Comparison of ENCODE assay signal across 8 cellular contexts in the genomic region with DNA sequence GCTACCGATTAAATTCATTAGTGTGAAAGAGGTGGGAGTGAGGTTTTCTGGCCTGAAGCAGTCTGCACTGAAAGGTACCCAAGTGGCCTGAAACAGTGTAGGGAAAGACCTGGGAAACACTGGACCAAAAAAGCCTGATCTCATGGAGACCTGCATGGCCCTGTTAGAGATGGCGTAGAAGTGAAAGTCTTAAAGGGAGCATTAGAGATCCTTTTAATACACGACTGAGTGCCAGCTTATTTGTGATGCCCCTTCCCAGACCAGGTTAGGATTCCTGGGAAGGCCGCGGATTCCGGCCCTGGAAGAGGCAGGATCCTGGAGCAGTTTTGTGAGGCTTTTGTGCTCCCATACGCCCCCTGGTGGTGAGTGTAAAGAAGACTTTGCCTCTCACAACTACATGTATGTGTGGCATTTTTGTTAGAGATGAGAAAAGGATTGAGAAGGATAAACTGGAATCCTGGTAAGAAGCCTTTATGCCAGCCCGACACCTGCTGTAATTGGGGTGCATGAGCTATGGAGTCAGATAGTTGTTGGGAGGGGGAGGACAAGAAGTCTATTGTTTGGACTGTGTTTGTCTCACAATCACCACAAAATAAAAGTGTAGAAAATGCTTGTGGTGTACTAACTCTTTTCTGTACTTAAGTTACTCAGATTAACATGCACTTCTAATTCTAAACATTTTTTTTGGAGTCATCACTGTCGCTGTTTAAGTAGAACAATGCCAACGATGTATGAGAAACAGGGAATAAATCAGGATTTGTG. TPM values are rescaled to one million over a fixed set of nuclear protein-coding genes. Genes with fewer than 3 reads are reported as not detected.
A peak's percentile ranks its signal among the peaks of the same experiment; 100 is the strongest.
DNase-seq lines count a peak whose midpoint lies in the region; ATAC-seq and TF ChIP-seq lines count a peak whose summit lies in the region.

No MANE protein-coding gene starts in this region.

- no peak overlapping the region for H2BK120ac ChIP-seq in mesenchymal stem cell (ENCODE audit: low read depth, low read length)

- in situ Hi-C loops in Caki2 (cut with HindIII; ENCODE audit: low pct_unique_long_range_greater_than_20kb, low sequenced_read_pairs), result no loop called here

- peak; percentile 49 for DNase-seq in Caki2 (ENCODE audit: low read depth)
- DNase-seq in HFF-Myc (ENCODE audit: extremely low read depth, low read depth), result peak; percentile 56
- DNase-seq in NCI-H510A (lab: John Stamatoyannopoulos, UW), result peak; percentile 9
- peak; percentile 22 to 49 for DNase-seq in activated CD8-positive, alpha-beta memory T cell treated with anti-CD3 and anti-CD28 coated beads for 1 hour (ENCODE audit: extremely low read depth in 1 of 2, low read depth in 1 of 2)
- peak; percentile 27 to 64 (median 32) for DNase-seq in effector memory CD4-positive, alpha-beta T cell
- peak; percentile 84 for DNase-seq in mesenchymal stem cell
- DNase-seq in stimulated activated CD8-positive, alpha-beta memory T cell treated with anti-CD3 and anti-CD28 coated beads, Interleukin-2, amount 100 ng/mL, for 48 hours (ENCODE audit: low read depth in 2 of 2), result peak; percentile 23 to 30

- H3K4me3 ChIP-seq in HFF-Myc (replicated peaks; ENCODE audit: low read depth, low read length) (no peak overlapping the region), mesenchymal stem cell (ENCODE audit: insufficient read depth in 1 of 2, low read depth in 1 of 2, low read length in 2 of 2) (no peak overlapping the region)
- H3K4me3 ChIP-seq in effector memory CD4-positive, alpha-beta T cell (ENCODE audit: insufficient read depth, low read depth, low read length, poor library complexity, severe bottlenecking), result no peak overlapping the region

- H3K14ac ChIP-seq in mesenchymal stem cell (ENCODE audit: low read length in 2 of 2), result no peak overlapping the region

- peak overlapping the region; percentile 56 for H4K8ac ChIP-seq in mesenchymal stem cell (ENCODE audit: low read length)

- H2AFZ ChIP-seq in mesenchymal stem cell (ENCODE audit: low read depth, low read length), result no peak overlapping the region

- H2BK5ac ChIP-seq in mesenchymal stem cell (ENCODE audit: low read depth, low read length, poor library complexity, severe bottlenecking), result no peak overlapping the region

- peaks cover 23% of the 10 kb centered on the region for H3K4me1 ChIP-seq in effector memory CD4-positive, alpha-beta T cell (ENCODE audit: control insufficient read depth, insufficient read depth, low read length, poor library complexity, severe bottlenecking)
- H3K4me1 ChIP-seq in mesenchymal stem cell (ENCODE audit: control insufficient read depth, insufficient read depth, low read depth, low read length), result peaks cover 19% of the 10 kb centered on the region

- H2BK12ac ChIP-seq in mesenchymal stem cell (ENCODE audit: low read length in 2 of 2), result peak overlapping the region in 1 of 2 experiments; percentile 85

- no peak overlapping the region for H3K4me2 ChIP-seq in mesenchymal stem cell (ENCODE audit: low read length, poor library complexity, severe bottlenecking)

- peak overlapping the region in 1 of 2 experiments; percentile 13 for H3K18ac ChIP-seq in mesenchymal stem cell (ENCODE audit: low read depth in 1 of 2, low read length in 2 of 2)

- peak overlapping the region in 1 of 2 experiments; percentile 35 for H3K4ac ChIP-seq in mesenchymal stem cell (ENCODE audit: low read depth in 1 of 2, low read length in 2 of 2)

- peak overlapping the region; percentile 79 for H4K91ac ChIP-seq in mesenchymal stem cell (ENCODE audit: low read length)

- H3K27me3 ChIP-seq in effector memory CD4-positive, alpha-beta T cell (replicated peaks; ENCODE audit: control insufficient read depth, insufficient read depth, low read length, poor library complexity, severe bottlenecking), result no peaks in the 10 kb centered on the region
- H3K27me3 ChIP-seq in mesenchymal stem cell (ENCODE audit: control insufficient read depth in 1 of 2, insufficient read depth in 1 of 2, low read length in 2 of 2), result no peaks in the 10 kb centered on the region

- peak overlapping the region; percentile 64 for H3K9ac ChIP-seq in mesenchymal stem cell (ENCODE audit: low read length)

- no peak overlapping the region for H2AK5ac ChIP-seq in mesenchymal stem cell (ENCODE audit: low read length, severe bottlenecking)

- peaks cover 22% of the 10 kb centered on the region for H3K79me1 ChIP-seq in mesenchymal stem cell (replicated peaks; ENCODE audit: low read length, poor library complexity, severe bottlenecking)

- 31% methylated on average over 8 of the region's 10 CpGs for WGBS in mesenchymal stem cell

- H3K27ac ChIP-seq in effector memory CD4-positive, alpha-beta T cell (ENCODE audit: insufficient read depth, low read length, poor library complexity, severe bottlenecking), result peak overlapping the region; percentile 43
- H3K27ac ChIP-seq in mesenchymal stem cell (ENCODE audit: low read length, poor library complexity, severe bottlenecking), result peak overlapping the region; percentile 16

- no peak overlapping the region for H3K23ac ChIP-seq in mesenchymal stem cell (ENCODE audit: low read length in 2 of 2)

- no peaks in the 10 kb centered on the region for H3K9me3 ChIP-seq in effector memory CD4-positive, alpha-beta T cell (ENCODE audit: control insufficient read depth, low read length)
- H3K9me3 ChIP-seq in mesenchymal stem cell (ENCODE audit: control insufficient read depth, low read length), result no peaks in the 10 kb centered on the region

- ATAC-seq in GM21786 (IDR thresholded peaks at IDR 0.05; ENCODE audit: unreplicated experiment), result no peak

- H2BK15ac ChIP-seq in mesenchymal stem cell (ENCODE audit: low read depth, poor library complexity, severe bottlenecking), result no peak overlapping the region

- H3K36me3 ChIP-seq in effector memory CD4-positive, alpha-beta T cell (ENCODE audit: control insufficient read depth, insufficient read depth, low read length), result peaks cover 54% of the 10 kb centered on the region
- H3K36me3 ChIP-seq in mesenchymal stem cell (ENCODE audit: control insufficient read depth in 1 of 2, insufficient read depth in 2 of 2, low read depth in 1 of 2, low read length in 2 of 2), result peaks cover 49 to 72% of the 10 kb centered on the region in 2 experiments

- peak; percentile 91 for TF ChIP-seq CTCF in HFF-Myc (IDR thresholded peaks at IDR 0.05; ENCODE audit: low read depth, low read length, missing control alignments)

RNA-seq across cellular contexts. Expression of a gene that starts 54.0 kb away (rescaled TPM):
- 23.2 and 25.2 TPM in 2 replicates for total RNA-seq in Caki2 (2014; rRNA removed; shearing (Covaris generic); ENCODE audit: low replicate concordance)
- 10.8 TPM for polyA plus RNA-seq in mesenchymal stem cell (2013, experiment 1 of 2)
- polyA plus RNA-seq in mesenchymal stem cell (2013, experiment 2 of 2), result 10.8 TPM

Comparison
In these comparisons a context has a peak if more than half of its experiments do, and no peak if none do; other contexts are left out.
1. DNase-seq: peak in every context shown above with its lines; median percentile 84 in mesenchymal stem cell; 56 in HFF-Myc; 49 in Caki2; 36 in activated CD8-positive, alpha-beta memory T cell treated with anti-CD3 and anti-CD28 coated beads for 1 hour; 32 in effector memory CD4-positive, alpha-beta T cell; 26 in stimulated activated CD8-positive, alpha-beta memory T cell treated with anti-CD3 and anti-CD28 coated beads, Interleukin-2, amount 100 ng/mL, for 48 hours; 9 in NCI-H510A.